ENCODE assay signal across 19 cellular contexts in the genomic region with DNA sequence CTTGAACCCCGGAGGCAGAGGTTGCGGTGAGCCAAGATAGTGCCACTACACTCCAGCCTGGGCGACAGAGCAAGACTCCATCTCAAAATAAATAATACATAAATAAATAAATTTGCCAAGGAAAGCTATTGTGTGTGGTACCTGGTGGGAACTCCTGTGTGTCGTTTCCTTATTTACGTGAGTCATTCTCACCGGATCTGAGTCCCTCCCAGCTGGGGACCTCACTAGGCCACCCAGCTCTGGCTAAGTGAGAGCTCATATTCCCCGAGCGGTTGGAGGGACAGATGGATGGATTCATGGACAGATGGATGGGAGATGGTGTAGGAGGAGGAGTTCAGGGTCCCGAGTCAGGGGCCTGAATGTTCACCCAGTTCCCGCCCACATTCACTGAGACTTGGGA. TPM values are rescaled to one million over a fixed set of nuclear protein-coding genes. Genes with fewer than 3 reads are reported as not detected.
"Had no signal": no experiment of that assay in that cellular context is flagged by ENCODE, and none has a peak within 500 bp of the region (broad histone marks: within the 10 kb centered on the region; RNA-seq: fewer than 3 reads in every experiment).

No MANE protein-coding gene starts in this region.

- H3K27me3 ChIP-seq: uterus had no signal

- H3K27ac ChIP-seq: esophagus muscularis mucosa, left ventricle myocardium inferior, prostate gland, skin epidermis, tibial nerve, uterus had no signal

- H3K4me3 ChIP-seq: esophagus muscularis mucosa, left ventricle myocardium inferior, mucosa of descending colon, prostate gland, skin epidermis, tibial nerve, uterus had no signal

- H3K4me1 ChIP-seq: prostate gland had no signal

- H3K9me3 ChIP-seq: esophagus muscularis mucosa, left ventricle myocardium inferior, mucosa of descending colon, prostate gland, tibial nerve, uterus had no signal

- H3K36me3 ChIP-seq: esophagus muscularis mucosa, left ventricle myocardium inferior, prostate gland, tibial nerve, uterus had no signal

- DNase-seq: activated CD4-positive, alpha-beta T cell treated with anti-CD3 and anti-CD28 coated beads, Interleukin-2, amount 50 U/mL, for 4 hours; activated CD4-positive, CD25-positive, alpha-beta regulatory T cell treated with anti-CD3 and anti-CD28 coated beads, Interleukin-2, amount 50 U/mL, for 72 hours; activated naive CD4-positive, alpha-beta T cell treated with Interleukin-2 at 50 U/mL for 16 hours; caudate nucleus; hypothalamus; left ventricle myocardium inferior; mucosa of descending colon; naive thymus-derived CD8-positive, alpha-beta T cell; right cardiac atrium; stimulated activated CD4-positive, alpha-beta T cell treated with anti-CD3 and anti-CD28 coated beads, Interleukin-15, amount 100 ng/mL, for 24 hours; stimulated activated CD4-positive, alpha-beta T cell treated with anti-CD3 and anti-CD28 coated beads, Interleukin-4, amount 100 ng/mL, for 24 hours; stimulated activated naive CD4-positive, alpha-beta T cell; T-helper 9 cell; uterus had no signal

RNA-seq across cellular contexts. Expression of a gene that starts 22.9 kb away (rescaled TPM):
- total RNA-seq: naive thymus-derived CD8-positive, alpha-beta T cell; subcutaneous adipose tissue had no signal
- polyA plus RNA-seq: naive thymus-derived CD8-positive, alpha-beta T cell had no signal

RNA-seq across cellular contexts. Expression of a gene that starts 43.4 kb away (rescaled TPM):
- total RNA-seq: naive thymus-derived CD8-positive, alpha-beta T cell had no signal
- polyA plus RNA-seq: naive thymus-derived CD8-positive, alpha-beta T cell had no signal
